In genomic region chr20:2658414-2659354, GRCh38 we compare ENCODE assay signal across 11 cellular contexts. TPM values are rescaled to one million over a fixed set of nuclear protein-coding genes. Genes with fewer than 3 reads are reported as not detected.
A peak's percentile ranks its signal among the peaks of the same experiment; 100 is the strongest.
DNase-seq lines count a peak whose midpoint lies in the region; ATAC-seq and TF ChIP-seq lines count a peak whose summit lies in the region.
"Had no signal": no experiment of that assay in that cellular context is flagged by ENCODE, and none has a peak within 500 bp of the region (broad histone marks: within the 10 kb centered on the region; RNA-seq: fewer than 3 reads in every experiment).

No MANE protein-coding gene starts in this region.

- TF ChIP-seq EP300 in stomach (IDR thresholded peaks at IDR 0.05): no peak

- peaks cover 16 to 36% (median 35%) of the 10 kb centered on the region in 4 donors for H3K4me1 ChIP-seq in stomach
- peaks cover 2 to 12% of the 10 kb centered on the region in 2 donors for H3K4me1 ChIP-seq in thyroid gland
- H3K4me1 ChIP-seq in Peyer's patch: peaks cover 0 to 24% (median 6%) of the 10 kb centered on the region in 4 donors

- DNase-seq in DMS53 treated with DMSO at 0.1 percent for 48 hours (lab: John Stamatoyannopoulos, UW; ENCODE audit: unreplicated experiment) (peak; percentile 48), HEK293T (ENCODE audit: extremely low spot score) (no peak), T-cell (no peak), left lobe of liver (ENCODE audit: low spot score) (no peak), stomach (no peak), thyroid gland (no peak), Peyer's patch (no peak)
- DNase-seq: heart left ventricle, NCI-H1048 had no signal

- H3K9me3 Mint-ChIP-seq in T-cell: no peaks in the 10 kb centered on the region

- intact Hi-C loops in stomach (cut with DNase I; ENCODE audit: low total_unique reads): no loop called here
- intact Hi-C loops in thyroid gland (cut with DNase I): no loop called here

- H3K27me3 Mint-ChIP-seq in T-cell: no peaks in the 10 kb centered on the region

- CTCF ChIA-PET in HEK293T (lab: Yijun Ruan, JAX): no interaction called here
- CTCF ChIA-PET in T-cell (lab: Charles Lee): no interaction called here

- no peaks in the 10 kb centered on the region for H3K9me3 ChIP-seq in stomach
- no peaks in the 10 kb centered on the region for H3K9me3 ChIP-seq in thyroid gland
- H3K9me3 ChIP-seq in Peyer's patch: no peaks in the 10 kb centered on the region
- H3K9me3 ChIP-seq: heart left ventricle, neutrophil had no signal

- no peak for TF ChIP-seq POLR2A in stomach (IDR thresholded peaks at IDR 0.05)
- TF ChIP-seq POLR2A in thyroid gland (IDR thresholded peaks at IDR 0.05): no peak
- TF ChIP-seq POLR2A in Peyer's patch (IDR thresholded peaks at IDR 0.05): no peak

- H3K36me3 Mint-ChIP-seq in T-cell: peaks cover 77% of the 10 kb centered on the region

- no peaks in the 10 kb centered on the region for H3K27me3 ChIP-seq in stomach
- H3K27me3 ChIP-seq in thyroid gland: no peaks in the 10 kb centered on the region
- no peaks in the 10 kb centered on the region for H3K27me3 ChIP-seq in Peyer's patch
- H3K27me3 ChIP-seq: heart left ventricle, neutrophil had no signal

- ATAC-seq in T-cell (replicated peaks in 1 of 4) (peak in 2 of 4 experiments; percentile 21 to 31), left lobe of liver (peak; percentile 12), GM18873 (IDR thresholded peaks at IDR 0.05; ENCODE audit: low FRiP score, unreplicated experiment) (no peak)

- no peak overlapping the region for H3K4me3 ChIP-seq in stomach
- no peak overlapping the region for H3K4me3 ChIP-seq in thyroid gland (replicated peaks in 1 of 3)
- no peak overlapping the region for H3K4me3 ChIP-seq in Peyer's patch
- H3K4me3 ChIP-seq: heart left ventricle had no signal

- WGBS in stomach, 5 donors: 66 to 77% (median 70%) methylated on average over 13 of the region's 13 CpGs
- 86 to 88% methylated on average over 13 of the region's 13 CpGs for WGBS in thyroid gland, 2 donors

- no peak overlapping the region for H3K27ac ChIP-seq in stomach
- H3K27ac ChIP-seq in thyroid gland: no peak overlapping the region
- H3K27ac ChIP-seq in Peyer's patch: no peak overlapping the region
- H3K27ac ChIP-seq: heart left ventricle, neutrophil had no signal

- no peak overlapping the region for H3K4me3 Mint-ChIP-seq in T-cell

- TF ChIP-seq CTCF in stomach (IDR thresholded peaks at IDR 0.05): no peak
- no peak for TF ChIP-seq CTCF in thyroid gland (IDR thresholded peaks at IDR 0.05)
- TF ChIP-seq CTCF in Peyer's patch (IDR thresholded peaks at IDR 0.05): no peak

- peak overlapping the region; percentile 45 to 53 for H3K27ac Mint-ChIP-seq in T-cell

- H3K36me3 ChIP-seq in stomach (peaks cover 70 to 92% (median 90%) of the 10 kb centered on the region in 4 donors), thyroid gland (peaks cover 67 to 73% of the 10 kb centered on the region in 2 donors), Peyer's patch (peaks cover 0 to 87% (median 0%) of the 10 kb centered on the region in 3 donors)

- POLR2A ChIA-PET in HEK293T (lab: Yijun Ruan, JAX): interaction anchor here (1.4 kb wide), 1 partner anchor 151 kb away, joined by 4 read pairs; no protein-coding TSS in a partner anchor
- POLR2A ChIA-PET in T-cell (lab: Charles Lee): no interaction called here

- peaks cover 36 to 41% (median 40%) of the 10 kb centered on the region in 3 donors for H3K4me1 Mint-ChIP-seq in T-cell

TF ChIP-seq in HEK293T, 16 proteins besides CTCF, POLR2A, EP300 and RAD21:
- TF ChIP-seq BHLHE40 (IDR thresholded peaks at IDR 0.05; ENCODE audit: borderline replicate concordance) (0 out of 2 replicates have a peak, but pooled peaks have one; percentile 14), FOXK2 (IDR thresholded peaks at IDR 0.05) (no peak), L3MBTL2 (conservative IDR thresholded peaks at IDR 0.05) (0 out of 2 replicates have a peak, but pooled peaks have one; percentile 16)

RNA-seq across cellular contexts. Expression of gene IDH3B, which starts 5.3 kb away (rescaled TPM):
- total RNA-seq in T-cell (100 to 1,000 TPM; 101 to 147 (median 117) TPM), left lobe of liver (46.9 TPM), stomach (100 to 1,000 TPM in 2 of 5 donors, 10 to 100 TPM in 2, 1 to 10 TPM in 1; 1.8 to 134 (median 79.9) TPM), thyroid gland (100 to 1,000 TPM; 126 to 161 (median 141) TPM), Peyer's patch (100 to 1,000 TPM; 113 to 156 (median 134) TPM)
- polyA plus RNA-seq in stomach: 10 to 100 TPM; 65.2 to 84.6 (median 82.2) TPM

RNA-seq across cellular contexts. Expression of gene NOP56, which starts 6.3 kb away (rescaled TPM):
- total RNA-seq in T-cell (100 to 1,000 TPM; 243 to 279 (median 270) TPM), left lobe of liver (30.4 TPM), stomach (100 to 1,000 TPM in 3 of 5 donors, 10 to 100 TPM in 2; 42.4 to 153 (median 103) TPM), thyroid gland (10 to 100 TPM; 46.8 to 85.9 (median 64.1) TPM), Peyer's patch (100 to 1,000 TPM in 2 of 4 donors, 10 to 100 TPM in 2; 53.8 to 289 (median 94.2) TPM)
- 100 to 1,000 TPM in 1 of 3 donors, 10 to 100 TPM in 2; 84.1 to 157 (median 87.8) TPM for polyA plus RNA-seq in stomach

RNA-seq across cellular contexts. Expression of gene EBF4, which starts 33.9 kb away (rescaled TPM):
- total RNA-seq in T-cell (10 to 100 TPM in 1 of 5 donors, 1 to 10 TPM in 4; 4.2 to 10.5 (median 6.8) TPM), left lobe of liver (8.9 TPM), stomach (10 to 100 TPM in 2 of 5 donors, 1 to 10 TPM in 3; 7.0 to 69.2 (median 8.5) TPM), thyroid gland (10 to 100 TPM; 24.2 to 55.8 (median 42.4) TPM), Peyer's patch (10 to 100 TPM in 1 of 4 donors, 1 to 10 TPM in 3; 1.4 to 17.3 (median 5.1) TPM)
- 10 to 100 TPM; 10.2 to 16.8 (median 15.0) TPM for polyA plus RNA-seq in stomach
